In genomic region chr3:155595371-155595770, GRCh38 we compare ENCODE assay signal across 17 cellular contexts.
DNase-seq lines count a peak whose midpoint lies in the region; ATAC-seq and TF ChIP-seq lines count a peak whose summit lies in the region.
"Had no signal": no experiment of that assay in that cellular context is flagged by ENCODE, and none has a peak within 500 bp of the region (broad histone marks: within the 10 kb centered on the region; RNA-seq: fewer than 3 reads in every experiment).

No MANE protein-coding gene starts in this region.

- H3K27me3 ChIP-seq in cardiac muscle cell (no peaks in the 10 kb centered on the region), ascending aorta (no peaks in the 10 kb centered on the region)
- H3K27me3 ChIP-seq: BLaER1 had no signal

- H3K36me3 ChIP-seq in cardiac muscle cell (no peaks in the 10 kb centered on the region), mucosa of descending colon (ENCODE audit: low read depth) (no peaks in the 10 kb centered on the region), ascending aorta (no peaks in the 10 kb centered on the region)
- H3K36me3 ChIP-seq: BLaER1 had no signal

- TF ChIP-seq CTCF in cardiac muscle cell (IDR thresholded peaks at IDR 0.05; ENCODE audit: low read depth, low read length) (no peak), mucosa of descending colon (IDR thresholded peaks at IDR 0.05) (no peak), ascending aorta (IDR thresholded peaks at IDR 0.05) (no peak)

- ATAC-seq in Right ventricle myocardium inferior: no peak
- peak; percentile 40 for ATAC-seq in left lobe of liver
- ATAC-seq in mucosa of descending colon: peak; percentile 49
- no peak for ATAC-seq in HG03025 (IDR thresholded peaks at IDR 0.05; ENCODE audit: low FRiP score, unreplicated experiment)
- ATAC-seq: HCT116 had no signal

- H3K27ac ChIP-seq in cardiac muscle cell: peak overlapping the region; percentile 9
- no peak overlapping the region for H3K27ac ChIP-seq in ascending aorta
- H3K27ac ChIP-seq: 22Rv1, BLaER1, GM23248 had no signal

- H3K9me3 ChIP-seq in cardiac muscle cell (ENCODE audit: low read depth) (no peaks in the 10 kb centered on the region), mucosa of descending colon (no peaks in the 10 kb centered on the region), ascending aorta (no peaks in the 10 kb centered on the region)
- H3K9me3 ChIP-seq: BLaER1 had no signal

- H3K4me3 ChIP-seq in cardiac muscle cell: no peak overlapping the region
- H3K4me3 ChIP-seq in mucosa of descending colon: no peak overlapping the region
- H3K4me3 ChIP-seq in ascending aorta: no peak overlapping the region
- H3K4me3 ChIP-seq: BLaER1, GM23248 had no signal

- peaks cover 9% of the 10 kb centered on the region for H3K4me1 ChIP-seq in cardiac muscle cell (ENCODE audit: low read depth)
- no peaks in the 10 kb centered on the region for H3K4me1 ChIP-seq in mucosa of descending colon (ENCODE audit: low read depth)
- no peaks in the 10 kb centered on the region for H3K4me1 ChIP-seq in ascending aorta
- H3K4me1 ChIP-seq: BLaER1 had no signal

- intact Hi-C loops in Right ventricle myocardium inferior (cut with DNase I) (no loop called here), mucosa of descending colon (cut with DNase I, micrococcal nuclease) (no loop called here), ascending aorta (cut with DNase I) (no loop called here)

- DNase-seq in cardiac muscle cell (ENCODE audit: low read depth in 1 of 2, low spot score in 1 of 2) (no peak), Right ventricle myocardium inferior (ENCODE audit: missing footprints) (no peak), left lobe of liver (ENCODE audit: low spot score) (no peak), mucosa of descending colon (no peak), ascending aorta (ENCODE audit: low spot score in 2 of 2) (no peak), 8988T (no peak)
- DNase-seq in stimulated activated CD4-positive, alpha-beta T cell treated with anti-CD3 and anti-CD28 coated beads, Interleukin-4, amount 100 ng/mL, for 24 hours: no peak
- DNase-seq: CD4-positive, alpha-beta memory T cell; DMS153; DMS79; GDM1; GM23248; HFFc6 had no signal

Comparison
In these comparisons a context has a peak if more than half of its experiments do, and no peak if none do; other contexts are left out.
1. ATAC-seq: peak in left lobe of liver (single experiment) and mucosa of descending colon (single experiment); none in Right ventricle myocardium inferior (single experiment) and HG03025 (single experiment).